In genomic region chr11:1335811-1336761, GRCh38 we compare ENCODE assay signal across 8 cellular contexts. TPM values are rescaled to one million over a fixed set of nuclear protein-coding genes. Genes with fewer than 3 reads are reported as not detected.
DNase-seq lines count a peak whose midpoint lies in the region; ATAC-seq, FAIRE-seq and TF ChIP-seq lines count a peak whose summit lies in the region.

No MANE protein-coding gene starts in this region.

- H3K9me3 ChIP-seq in esophagus (ENCODE audit: control insufficient read depth in 2 of 2, insufficient read depth in 1 of 2, low read depth in 1 of 2, low read length in 1 of 2): no peaks in the 10 kb centered on the region

- peak; percentile 16 for FAIRE-seq in GM12891 (lab: Jason Lieb, UNC)

- H3K36me3 ChIP-seq in esophagus (ENCODE audit: control insufficient read depth in 2 of 2, insufficient read depth in 2 of 2, low read length in 1 of 2): no peaks in the 10 kb centered on the region

- TF ChIP-seq POLR2A in GM12891 (IDR thresholded peaks at IDR 0.05; ENCODE audit: low read depth, low read length): no peak

- no peak for DNase-seq in GM12891 (ENCODE audit: insufficient read length, low spot score)
- peak; percentile 64 for DNase-seq in NCI-H345 (lab: John Stamatoyannopoulos, UW)
- DNase-seq in activated T-cell treated with anti-CD3 and anti-CD28 coated beads for 24 hours (ENCODE audit: low read depth): peak; percentile 37
- DNase-seq in mucosa of gallbladder (ENCODE audit: low spot score): peak; percentile 56
- DNase-seq in stimulated activated naive CD4-positive, alpha-beta T cell (lab: John Stamatoyannopoulos, UW): peak; percentile 34 to 64 (median 58)

- no peaks in the 10 kb centered on the region for H3K27me3 ChIP-seq in esophagus (ENCODE audit: control insufficient read depth in 1 of 2, insufficient read depth in 2 of 2, low read length in 2 of 2)

- peak overlapping the region; percentile 73 to 91 for H3K27ac ChIP-seq in esophagus (ENCODE audit: low read depth in 2 of 2, low read length in 1 of 2)

- 1 to 2% methylated on average over 49 to 61 of the region's 66 CpGs for whole genome bisulfite sequencing in esophagus, 2 donors

- H3K4me3 ChIP-seq in esophagus (ENCODE audit: low read depth in 1 of 2, low read length in 2 of 2): peak overlapping the region; percentile 37 to 46

- ATAC-seq in GM21717 (IDR thresholded peaks at IDR 0.05; ENCODE audit: unreplicated experiment) (no peak), GM21528 (IDR thresholded peaks at IDR 0.05; ENCODE audit: low FRiP score, unreplicated experiment) (no peak)

- peaks cover 7 to 8% of the 10 kb centered on the region in 2 donors for H3K4me1 ChIP-seq in esophagus (ENCODE audit: control insufficient read depth in 2 of 2, insufficient read depth in 2 of 2, low read length in 1 of 2)

TF ChIP-seq in GM12891, 5 proteins besides CTCF, POLR2A, EP300 and RAD21:
- TF ChIP-seq POLR2AphosphoS5 (IDR thresholded peaks at IDR 0.05; ENCODE audit: low read depth, low read length): no peak
- TF ChIP-seq TAF1 (IDR thresholded peaks at IDR 0.05; ENCODE audit: low read depth, low read length): no peak
- no peak for TF ChIP-seq PAX5 (IDR thresholded peaks at IDR 0.05; ENCODE audit: insufficient read depth, low read length, severe bottlenecking)
- TF ChIP-seq SPI1 (IDR thresholded peaks at IDR 0.05; ENCODE audit: low read depth, low read length): no peak
- TF ChIP-seq POU2F2 (IDR thresholded peaks at IDR 0.05; ENCODE audit: low read depth, low read length): no peak

RNA-seq across cellular contexts. Expression of gene TOLLIP, which starts 26.7 kb away (rescaled TPM):
- 16.4 TPM for polyA plus RNA-seq in GM12891 (2012; ENCODE audit: low read depth, missing spikeins)
- 10 to 100 TPM; 44.4 to 68.0 TPM for polyA plus RNA-seq in esophagus
- 139 TPM for total RNA-seq in mucosa of gallbladder

RNA-seq across cellular contexts. Expression of gene BRSK2, which starts 53.6 kb away (rescaled TPM):
- polyA plus RNA-seq in GM12891 (2012; ENCODE audit: low read depth, missing spikeins): 0.15 TPM
- polyA plus RNA-seq in esophagus: 1 to 10 TPM in 1 of 2 donors, under 1 TPM in 1; 0.90 to 1.1 TPM
- total RNA-seq in mucosa of gallbladder: 3.3 TPM
